In genomic region chr13:18954254-18954653, GRCh38 we compare ENCODE assay signal across 22 cellular contexts.
"Had no signal": no experiment of that assay in that cellular context is flagged by ENCODE, and none has a peak within 500 bp of the region (broad histone marks: within the 10 kb centered on the region; RNA-seq: fewer than 3 reads in every experiment).

No MANE protein-coding gene starts in this region.

- H3K36me3 Mint-ChIP-seq: activated naive CD4-positive, alpha-beta T cell treated with anti-CD3 and anti-CD28 coated beads, Interleukin-2, amount 10 ng/mL, durations not matched to agents 7 days and 5 days; activated naive CD8-positive, alpha-beta T cell treated with anti-CD3 and anti-CD28 coated beads for 36 hours; T-cell had no signal

- H3K27me3 Mint-ChIP-seq: activated B cell treated with CpG ODN at 0.5 μM for 24 hours; activated CD4-positive, alpha-beta memory T cell treated with anti-CD3 and anti-CD28 coated beads, Interleukin-2, amount 10 ng/mL, durations not matched to agents 7 days and 5 days; activated naive CD4-positive, alpha-beta T cell treated with anti-CD3 and anti-CD28 coated beads, Interleukin-2, amount 10 ng/mL, durations not matched to agents 7 days and 5 days; activated naive CD8-positive, alpha-beta T cell treated with anti-CD3 and anti-CD28 coated beads for 36 hours; T-cell had no signal

- H3K4me3 Mint-ChIP-seq: activated B cell treated with CpG ODN at 0.5 μM for 24 hours; activated CD4-positive, alpha-beta memory T cell treated with anti-CD3 and anti-CD28 coated beads, Interleukin-2, amount 10 ng/mL, durations not matched to agents 7 days and 5 days; activated naive CD4-positive, alpha-beta T cell treated with anti-CD3 and anti-CD28 coated beads, Interleukin-2, amount 10 ng/mL, durations not matched to agents 7 days and 5 days; activated naive CD8-positive, alpha-beta T cell treated with anti-CD3 and anti-CD28 coated beads for 36 hours; activated T-cell treated with anti-CD3 and anti-CD28 coated beads, Interleukin-2, amount 50 U/mL, for 72 hours; T-cell had no signal

- DNase-seq: activated B cell treated with CpG ODN at 0.5 μM for 24 hours; activated CD4-positive, alpha-beta memory T cell treated with anti-CD3 and anti-CD28 coated beads, Interleukin-2, amount 10 ng/mL, durations not matched to agents 7 days and 5 days; activated CD4-positive, alpha-beta T cell treated with anti-CD3 and anti-CD28 coated beads for 1 hour; activated CD4-positive, alpha-beta T cell treated with anti-CD3 and anti-CD28 coated beads, Interleukin-2, amount 50 U/mL, for 1 hour; activated gamma-delta T cell treated with Interleukin-2 at 50 U/mL for 16 hours; activated naive CD4-positive, alpha-beta T cell treated with anti-CD3 and anti-CD28 coated beads, Interleukin-2, amount 10 ng/mL, durations not matched to agents 7 days and 5 days; activated naive CD8-positive, alpha-beta T cell treated with anti-CD3 and anti-CD28 coated beads for 36 hours; activated T-cell treated with anti-CD3 and anti-CD28 coated beads for 4 hours; activated T-cell treated with anti-CD3 and anti-CD28 coated beads, Interleukin-2, amount 50 U/mL, for 72 hours; cerebellar nuclear complex; MM.1S; NCI-H1105; NCI-H1436; NCI-H187; NCI-H2081; NCI-H510A treated with DMSO at 0.1 percent for 48 hours; PC-3; SIG-M5; T-cell; T-helper 2 cell; T1000 had no signal

- H3K4me1 Mint-ChIP-seq: activated B cell treated with CpG ODN at 0.5 μM for 24 hours; activated CD4-positive, alpha-beta memory T cell treated with anti-CD3 and anti-CD28 coated beads, Interleukin-2, amount 10 ng/mL, durations not matched to agents 7 days and 5 days; activated naive CD4-positive, alpha-beta T cell treated with anti-CD3 and anti-CD28 coated beads, Interleukin-2, amount 10 ng/mL, durations not matched to agents 7 days and 5 days; activated naive CD8-positive, alpha-beta T cell treated with anti-CD3 and anti-CD28 coated beads for 36 hours; T-cell had no signal

- H3K27ac Mint-ChIP-seq: activated B cell treated with CpG ODN at 0.5 μM for 24 hours; activated CD4-positive, alpha-beta memory T cell treated with anti-CD3 and anti-CD28 coated beads, Interleukin-2, amount 10 ng/mL, durations not matched to agents 7 days and 5 days; activated naive CD4-positive, alpha-beta T cell treated with anti-CD3 and anti-CD28 coated beads, Interleukin-2, amount 10 ng/mL, durations not matched to agents 7 days and 5 days; activated naive CD8-positive, alpha-beta T cell treated with anti-CD3 and anti-CD28 coated beads for 36 hours; activated T-cell treated with anti-CD3 and anti-CD28 coated beads, Interleukin-2, amount 50 U/mL, for 72 hours; activated T-helper 2 cell treated with anti-CD3 and anti-CD28 coated beads, Interferon-gamma antibody, Interleukin-2, Interleukin-4, amounts not matched to agents 10 μg/mL and 5 μg/mL and 100 μg/mL, durations not matched to agents 14 hours and 24 hours and 36 hours; T-cell had no signal

- ATAC-seq: activated T-cell treated with anti-CD3 and anti-CD28 coated beads, Interleukin-2, amount 50 U/mL, for 72 hours; PC-3; T-cell had no signal
